1 cellular context compared by ENCODE assay signal in the genomic region with DNA sequence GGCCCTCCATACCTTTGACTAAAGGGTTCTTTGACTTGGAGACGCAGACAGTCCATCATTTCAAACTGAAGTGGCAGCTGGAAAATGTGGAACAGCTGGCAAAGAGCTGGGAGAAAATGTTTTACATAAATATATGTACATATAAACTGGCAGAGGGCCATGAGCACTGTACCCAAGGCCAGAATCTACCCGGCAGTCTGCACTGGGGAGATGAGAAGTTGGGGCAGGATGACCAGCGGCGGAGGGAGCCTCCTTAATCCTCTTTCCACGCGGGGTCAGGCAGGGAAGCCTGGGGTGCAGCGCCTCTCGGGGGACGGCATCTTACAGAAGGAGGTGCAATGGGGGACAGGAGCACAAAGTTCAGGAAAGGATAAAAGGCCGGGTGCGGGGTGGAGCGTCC.
TF ChIP-seq lines count a peak whose summit lies in the region.

No MANE protein-coding gene starts in this region.

TF ChIP-seq in GM23338, 12 proteins besides CTCF, POLR2A, EP300 and RAD21 (continued from another document):
- TF ChIP-seq, protein P1, sequence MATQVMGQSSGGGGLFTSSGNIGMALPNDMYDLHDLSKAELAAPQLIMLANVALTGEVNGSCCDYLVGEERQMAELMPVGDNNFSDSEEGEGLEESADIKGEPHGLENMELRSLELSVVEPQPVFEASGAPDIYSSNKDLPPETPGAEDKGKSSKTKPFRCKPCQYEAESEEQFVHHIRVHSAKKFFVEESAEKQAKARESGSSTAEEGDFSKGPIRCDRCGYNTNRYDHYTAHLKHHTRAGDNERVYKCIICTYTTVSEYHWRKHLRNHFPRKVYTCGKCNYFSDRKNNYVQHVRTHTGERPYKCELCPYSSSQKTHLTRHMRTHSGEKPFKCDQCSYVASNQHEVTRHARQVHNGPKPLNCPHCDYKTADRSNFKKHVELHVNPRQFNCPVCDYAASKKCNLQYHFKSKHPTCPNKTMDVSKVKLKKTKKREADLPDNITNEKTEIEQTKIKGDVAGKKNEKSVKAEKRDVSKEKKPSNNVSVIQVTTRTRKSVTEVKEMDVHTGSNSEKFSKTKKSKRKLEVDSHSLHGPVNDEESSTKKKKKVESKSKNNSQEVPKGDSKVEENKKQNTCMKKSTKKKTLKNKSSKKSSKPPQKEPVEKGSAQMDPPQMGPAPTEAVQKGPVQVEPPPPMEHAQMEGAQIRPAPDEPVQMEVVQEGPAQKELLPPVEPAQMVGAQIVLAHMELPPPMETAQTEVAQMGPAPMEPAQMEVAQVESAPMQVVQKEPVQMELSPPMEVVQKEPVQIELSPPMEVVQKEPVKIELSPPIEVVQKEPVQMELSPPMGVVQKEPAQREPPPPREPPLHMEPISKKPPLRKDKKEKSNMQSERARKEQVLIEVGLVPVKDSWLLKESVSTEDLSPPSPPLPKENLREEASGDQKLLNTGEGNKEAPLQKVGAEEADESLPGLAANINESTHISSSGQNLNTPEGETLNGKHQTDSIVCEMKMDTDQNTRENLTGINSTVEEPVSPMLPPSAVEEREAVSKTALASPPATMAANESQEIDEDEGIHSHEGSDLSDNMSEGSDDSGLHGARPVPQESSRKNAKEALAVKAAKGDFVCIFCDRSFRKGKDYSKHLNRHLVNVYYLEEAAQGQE (IDR thresholded peaks at IDR 0.05; ENCODE audit: unreplicated experiment): no peak
- no peak for TF ChIP-seq EZH2 (IDR thresholded peaks at IDR 0.05; ENCODE audit: low read depth, unreplicated experiment)
- no peak for TF ChIP-seq ZNF114 (CRISPR knock-in tag; IDR thresholded peaks at IDR 0.05)
- no peak for TF ChIP-seq ETS1 (IDR thresholded peaks at IDR 0.05)
- TF ChIP-seq NANOG (IDR thresholded peaks at IDR 0.05; ENCODE audit: borderline replicate concordance): no peak
- TF ChIP-seq STAT1 (IDR thresholded peaks at IDR 0.05; ENCODE audit: unreplicated experiment): no peak
- TF ChIP-seq POLR2AphosphoS5 (IDR thresholded peaks at IDR 0.05; ENCODE audit: low read depth): no peak
